ENCODE assay signal across 13 cellular contexts in genomic region chr20:45254867-45255266, GRCh38. TPM values are rescaled to one million over a fixed set of nuclear protein-coding genes. Genes with fewer than 3 reads are reported as not detected.
A peak's percentile ranks its signal among the peaks of the same experiment; 100 is the strongest.
DNase-seq lines count a peak whose midpoint lies in the region; ATAC-seq and TF ChIP-seq lines count a peak whose summit lies in the region.
"Had no signal": no experiment of that assay in that cellular context is flagged by ENCODE, and none has a peak within 500 bp of the region (broad histone marks: within the 10 kb centered on the region; RNA-seq: fewer than 3 reads in every experiment).

No MANE protein-coding gene starts in this region.

- peaks cover 25% of the 10 kb centered on the region for H3K4me1 ChIP-seq in RWPE2 (ENCODE audit: insufficient read depth, poor library complexity, severe bottlenecking)
- H3K4me1 ChIP-seq in thyroid gland = peaks cover 4 to 21% of the 10 kb centered on the region in 2 donors
- H3K4me1 ChIP-seq in endodermal cell (ENCODE audit: control insufficient read depth, insufficient read depth, low read length) = no peaks in the 10 kb centered on the region
- H3K4me1 ChIP-seq: testis had no signal

- H3K36me3 ChIP-seq in RWPE2 (ENCODE audit: low read depth) = no peaks in the 10 kb centered on the region
- H3K36me3 ChIP-seq in thyroid gland = no peaks in the 10 kb centered on the region
- no peaks in the 10 kb centered on the region for H3K36me3 ChIP-seq in endodermal cell (ENCODE audit: control insufficient read depth, insufficient read depth, low read length)

- H3K4me1 Mint-ChIP-seq in endodermal cell = peaks cover 8% of the 10 kb centered on the region

- no peaks in the 10 kb centered on the region for H3K36me3 Mint-ChIP-seq in endodermal cell (ENCODE audit: low read depth)
- H3K36me3 Mint-ChIP-seq: WTC11 had no signal

- no peak for TF ChIP-seq POLR2A in thyroid gland (IDR thresholded peaks at IDR 0.05)

- H3K27ac ChIP-seq in RWPE2 (ENCODE audit: poor library complexity, severe bottlenecking) = peak overlapping the region; percentile 73
- peak overlapping the region in 2 of 3 donors; percentile 0 to 1 for H3K27ac ChIP-seq in thyroid gland
- H3K27ac ChIP-seq in endodermal cell (ENCODE audit: low read depth, low read length) = no peak overlapping the region
- H3K27ac ChIP-seq: testis had no signal

- no peak overlapping the region for H3K4me3 ChIP-seq in RWPE2 (ENCODE audit: severe bottlenecking)
- H3K4me3 ChIP-seq in thyroid gland (replicated peaks in 1 of 3) = no peak overlapping the region
- H3K4me3 ChIP-seq in endodermal cell (ENCODE audit: low read length) = no peak overlapping the region
- H3K4me3 ChIP-seq: testis had no signal

- H3K27ac Mint-ChIP-seq in endodermal cell = no peak overlapping the region
- H3K27ac Mint-ChIP-seq: WTC11 had no signal

- 34 to 63% methylated on average over 4 of the region's 4 CpGs for WGBS in thyroid gland, 2 donors
- 80 to 92% methylated on average over 2 to 4 of the region's 4 CpGs for WGBS in endodermal cell (ENCODE audit: insufficient coverage in 1 of 2, insufficient read length in 1 of 2), 2 experiments

- ATAC-seq in RWPE2 (ENCODE audit: low read depth) (peak; percentile 76), left ventricle myocardium superior (peak; percentile 56), HG02973 (IDR thresholded peaks at IDR 0.05; ENCODE audit: unreplicated experiment) (no peak)
- ATAC-seq: WTC11 had no signal

- no peaks in the 10 kb centered on the region for H3K9me3 Mint-ChIP-seq in endodermal cell
- H3K9me3 Mint-ChIP-seq: WTC11 had no signal

- H3K27me3 Mint-ChIP-seq in endodermal cell (ENCODE audit: insufficient read depth) = peaks cover 13% of the 10 kb centered on the region

- no peak overlapping the region for H3K9ac ChIP-seq in endodermal cell (ENCODE audit: extremely low read depth, low read length, poor library complexity, severe bottlenecking)

- no peaks in the 10 kb centered on the region for H3K9me3 ChIP-seq in RWPE2 (ENCODE audit: severe bottlenecking)
- H3K9me3 ChIP-seq in thyroid gland = no peaks in the 10 kb centered on the region
- no peaks in the 10 kb centered on the region for H3K9me3 ChIP-seq in endodermal cell (ENCODE audit: control insufficient read depth, low read length)
- H3K9me3 ChIP-seq: testis had no signal

- DNase-seq in HCEC 1CT = peak; percentile 26
- DNase-seq in RWPE2 (ENCODE audit: low spot score) = no peak
- no peak for DNase-seq in left ventricle myocardium superior
- DNase-seq in thyroid gland = no peak
- DNase-seq in GDM1 (lab: John Stamatoyannopoulos, UW) = no peak
- DNase-seq in NCI-H1417 treated with DMSO at 0.1 percent for 48 hours (lab: John Stamatoyannopoulos, UW) = no peak
- no peak for DNase-seq in endodermal cell
- DNase-seq: hypothalamus, NCI-H345, testis had no signal

- no peak overlapping the region for H3K4me3 Mint-ChIP-seq in endodermal cell
- H3K4me3 Mint-ChIP-seq: WTC11 had no signal

- no peaks in the 10 kb centered on the region for H3K27me3 ChIP-seq in RWPE2 (ENCODE audit: insufficient read depth, poor library complexity, severe bottlenecking)
- no peaks in the 10 kb centered on the region for H3K27me3 ChIP-seq in thyroid gland
- no peaks in the 10 kb centered on the region for H3K27me3 ChIP-seq in endodermal cell (ENCODE audit: control insufficient read depth, insufficient read depth, low read length, poor library complexity, severe bottlenecking)
- H3K27me3 ChIP-seq: testis had no signal

- intact Hi-C loops in left ventricle myocardium superior (cut with micrococcal nuclease) = no loop called here
- intact Hi-C loops in thyroid gland (cut with DNase I) = no loop called here

- TF ChIP-seq CTCF in RWPE2 (IDR thresholded peaks at IDR 0.05; ENCODE audit: poor library complexity, severe bottlenecking) (no peak), thyroid gland (IDR thresholded peaks at IDR 0.05) (no peak), endodermal cell (conservative IDR thresholded peaks at IDR 0.05) (no peak)

RNA-seq across cellular contexts. Expression of gene SLPI, which starts 0.5 kb away (rescaled TPM):
- 21.9 TPM for total RNA-seq in left ventricle myocardium superior
- 10 to 100 TPM in 3 of 4 donors, 1 to 10 TPM in 1; 3.0 to 52.4 (median 39.6) TPM for total RNA-seq in thyroid gland
- total RNA-seq in endodermal cell = not detected
- polyA plus RNA-seq in endodermal cell (2013, experiment 1 of 2) = 0.75 TPM
- not detected for polyA plus RNA-seq in endodermal cell (2013, experiment 2 of 2)

RNA-seq across cellular contexts. Expression of gene SEMG2, which starts 33.7 kb away (rescaled TPM):
- total RNA-seq in left ventricle myocardium superior = not detected
- total RNA-seq in thyroid gland = not detected
- not detected for total RNA-seq in endodermal cell
- polyA plus RNA-seq in endodermal cell (2013, experiment 1 of 2) = not detected
- not detected for polyA plus RNA-seq in endodermal cell (2013, experiment 2 of 2)
- total RNA-seq: testis, WTC11 had no signal
- polyA plus RNA-seq: adipose tissue had no signal

RNA-seq across cellular contexts. Expression of gene SEMG1, which starts 48.0 kb away (rescaled TPM):
- total RNA-seq in left ventricle myocardium superior = not detected
- total RNA-seq in thyroid gland = not detected
- total RNA-seq in endodermal cell = under 1 TPM in 1 of 2 donors, not detected in 1; 0.46 TPM
- 0.14 TPM for polyA plus RNA-seq in endodermal cell (2013, experiment 1 of 2)
- polyA plus RNA-seq in endodermal cell (2013, experiment 2 of 2) = not detected
- total RNA-seq: testis had no signal
- polyA plus RNA-seq: adipose tissue had no signal

RNA-seq across cellular contexts. Expression of gene RBPJL, which starts 51.8 kb away (rescaled TPM):
- total RNA-seq in left ventricle myocardium superior = not detected
- not detected for total RNA-seq in thyroid gland
- not detected for total RNA-seq in endodermal cell
- not detected for polyA plus RNA-seq in endodermal cell (2013, experiment 1 of 2)
- polyA plus RNA-seq in endodermal cell (2013, experiment 2 of 2) = not detected

RNA-seq across cellular contexts. Expression of gene MATN4, which starts 53.2 kb away (rescaled TPM):
- total RNA-seq in left ventricle myocardium superior = not detected
- 1 to 10 TPM in 1 of 4 donors, not detected in 3; 1.2 TPM for total RNA-seq in thyroid gland
- total RNA-seq in endodermal cell = under 1 TPM; 0.20 to 0.46 TPM
- polyA plus RNA-seq in endodermal cell (2013, experiment 1 of 2) = 0.50 TPM
- polyA plus RNA-seq in endodermal cell (2013, experiment 2 of 2) = 0.17 TPM
